In the genomic region with DNA sequence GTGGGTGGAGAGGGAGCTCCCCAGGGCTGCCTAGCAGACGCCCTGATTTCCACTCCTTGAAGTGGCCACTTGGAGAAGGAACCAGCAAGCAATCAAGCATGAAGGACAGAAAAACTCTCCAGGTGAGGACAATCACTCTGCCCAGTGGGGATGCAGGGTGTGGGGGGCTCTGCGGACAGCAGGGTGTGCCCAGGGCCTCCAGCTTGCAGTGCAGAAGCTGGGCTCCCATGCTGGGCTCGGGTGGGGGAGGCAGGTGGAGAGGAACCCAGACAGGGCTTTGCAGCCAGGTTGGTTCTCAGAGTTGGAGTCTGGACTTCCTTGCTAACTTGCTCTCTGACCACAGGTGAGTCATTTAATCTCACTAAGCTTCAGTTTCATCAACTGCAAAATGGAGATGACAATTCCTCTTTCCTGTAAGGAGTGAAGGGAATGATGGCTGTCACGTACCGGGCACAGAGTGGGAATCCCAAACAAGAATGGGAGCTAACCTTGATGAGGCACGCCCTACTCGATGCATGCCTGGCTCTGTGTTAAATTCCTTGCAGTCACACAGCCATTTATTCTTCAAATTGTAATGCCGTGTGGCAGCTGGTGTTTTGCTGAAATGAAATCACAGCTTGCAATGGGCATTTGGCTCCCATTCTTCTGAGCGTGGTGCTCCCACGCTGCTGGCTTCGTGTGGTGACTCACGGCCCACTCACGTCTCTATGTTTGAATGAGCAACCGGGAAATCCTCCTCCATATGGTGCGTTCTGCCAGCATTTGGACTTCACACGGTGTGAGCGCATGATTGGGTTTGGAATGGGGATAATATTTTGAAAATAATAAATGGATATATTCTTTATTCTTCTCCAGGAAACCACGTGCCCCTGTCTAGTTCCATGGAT, we compare ENCODE assay signal across 3 cellular contexts.
TF ChIP-seq lines count a peak whose summit lies in the region.

No MANE protein-coding gene starts in this region.

TF ChIP-seq in SK-N-SH, 30 proteins besides CTCF, POLR2A, EP300 and RAD21 (continued from another document):
- TF ChIP-seq USF1 (IDR thresholded peaks at IDR 0.05; ENCODE audit: borderline replicate concordance, low read depth) (no peak), EZH2phosphoT487 (IDR thresholded peaks at IDR 0.05; ENCODE audit: borderline replicate concordance, low read depth) (no peak), PBX3 (IDR thresholded peaks at IDR 0.05) (no peak), FOXM1 (IDR thresholded peaks at IDR 0.05; ENCODE audit: low read depth) (no peak), JUND (IDR thresholded peaks at IDR 0.05) (no peak), SMC3 (IDR thresholded peaks at IDR 0.05; ENCODE audit: low read depth, low read length) (no peak), MXI1 (IDR thresholded peaks at IDR 0.05; ENCODE audit: low read depth, low read length) (no peak), RCOR1 (IDR thresholded peaks at IDR 0.05; ENCODE audit: low read length) (no peak), ZBTB33 (IDR thresholded peaks at IDR 0.05; ENCODE audit: borderline replicate concordance, low read depth) (no peak)

TF ChIP-seq in SK-N-SH treated with all-trans-retinoic acid at 6 μM for 48 hours, 23 proteins besides CTCF, POLR2A, EP300 and RAD21:
- no peak for TF ChIP-seq POU6F1 (CRISPR knock-in tag; IDR thresholded peaks at IDR 0.05; ENCODE audit: borderline replicate concordance, low read depth)
- TF ChIP-seq RARB (CRISPR knock-in tag; IDR thresholded peaks at IDR 0.05), result no peak
- no peak for TF ChIP-seq TSHZ2 (CRISPR knock-in tag; IDR thresholded peaks at IDR 0.05)
- TF ChIP-seq OSR1 (CRISPR knock-in tag; IDR thresholded peaks at IDR 0.05), result no peak
- no peak for TF ChIP-seq GLIS3 (CRISPR knock-in tag; IDR thresholded peaks at IDR 0.05)
- TF ChIP-seq ZNF565 (CRISPR knock-in tag; conservative IDR thresholded peaks at IDR 0.05; ENCODE audit: low read depth), result no peak
- TF ChIP-seq SNAI2 (CRISPR knock-in tag; IDR thresholded peaks at IDR 0.05), result no peak
- no peak for TF ChIP-seq BACH2 (CRISPR knock-in tag; IDR thresholded peaks at IDR 0.05; ENCODE audit: borderline replicate concordance)
- no peak for TF ChIP-seq TOX (CRISPR knock-in tag; IDR thresholded peaks at IDR 0.05; ENCODE audit: borderline replicate concordance)
- TF ChIP-seq ZNF8 (CRISPR knock-in tag; IDR thresholded peaks at IDR 0.05), result no peak
- no peak for TF ChIP-seq CSDC2 (CRISPR knock-in tag; IDR thresholded peaks at IDR 0.05)

TF ChIP-seq in WTC11, 78 proteins besides CTCF, POLR2A, EP300 and RAD21 (continued from another document):
- TF ChIP-seq ZNF232 (CRISPR knock-in tag; IDR thresholded peaks at IDR 0.05) (no peak), GRHL2 (CRISPR knock-in tag; IDR thresholded peaks at IDR 0.05; ENCODE audit: insufficient replicate concordance, severe bottlenecking) (no peak), GABPB1 (CRISPR knock-in tag; IDR thresholded peaks at IDR 0.05) (no peak)
